14 cellular contexts compared by ENCODE assay signal in genomic region chr10:22684707-22685106, GRCh38. TPM values are rescaled to one million over a fixed set of nuclear protein-coding genes. Genes with fewer than 3 reads are reported as not detected.
DNase-seq lines count a peak whose midpoint lies in the region; ATAC-seq and TF ChIP-seq lines count a peak whose summit lies in the region.
"Had no signal": no experiment of that assay in that cellular context is flagged by ENCODE, and none has a peak within 500 bp of the region (broad histone marks: within the 10 kb centered on the region; RNA-seq: fewer than 3 reads in every experiment).

No MANE protein-coding gene starts in this region.

- no peak overlapping the region; the same call in 1 of the 2 replicates for H3K4me3 ChIP-seq in OCI-LY3 (ENCODE audit: low read length)
- no peak overlapping the region for H3K4me3 ChIP-seq in breast epithelium
- H3K4me3 ChIP-seq in right lobe of liver, result no peak overlapping the region
- no peak overlapping the region for H3K4me3 ChIP-seq in sigmoid colon

- no peaks in the 10 kb centered on the region for H3K9me3 Mint-ChIP-seq in activated naive CD4-positive, alpha-beta T cell treated with anti-CD3 and anti-CD28 coated beads, Interleukin-2, amount 10 ng/mL, durations not matched to agents 7 days and 5 days
- H3K9me3 Mint-ChIP-seq in stimulated activated naive B cell treated with anti-CD40 and anti-IgM and Interleukin-4, amounts not matched to agents 10 μg/mL and 1 μg/mL and 100 μg/mL, for 72 hours, result no peaks in the 10 kb centered on the region

- H3K4me2 ChIP-seq in OCI-LY3 (ENCODE audit: low read length), result peak overlapping the region; percentile 99

- peaks cover 84% of the 10 kb centered on the region for H3K4me1 Mint-ChIP-seq in activated naive CD4-positive, alpha-beta T cell treated with anti-CD3 and anti-CD28 coated beads, Interleukin-2, amount 10 ng/mL, durations not matched to agents 7 days and 5 days
- peaks cover 35 to 63% of the 10 kb centered on the region in 2 donors for H3K4me1 Mint-ChIP-seq in stimulated activated naive B cell treated with anti-CD40 and anti-IgM and Interleukin-4, amounts not matched to agents 10 μg/mL and 1 μg/mL and 100 μg/mL, for 72 hours

- H3K4me1 ChIP-seq in OCI-LY3 (ENCODE audit: low read length), result peaks cover 36% of the 10 kb centered on the region
- H3K4me1 ChIP-seq in breast epithelium, result no peaks in the 10 kb centered on the region
- H3K4me1 ChIP-seq in right lobe of liver, result peaks cover 0 to 32% (median 10%) of the 10 kb centered on the region in 4 donors
- H3K4me1 ChIP-seq in sigmoid colon, result peaks cover 0 to 38% (median 33%) of the 10 kb centered on the region in 4 donors

- no peaks in the 10 kb centered on the region for H3K27me3 Mint-ChIP-seq in activated naive CD4-positive, alpha-beta T cell treated with anti-CD3 and anti-CD28 coated beads, Interleukin-2, amount 10 ng/mL, durations not matched to agents 7 days and 5 days
- no peaks in the 10 kb centered on the region for H3K27me3 Mint-ChIP-seq in stimulated activated naive B cell treated with anti-CD40 and anti-IgM and Interleukin-4, amounts not matched to agents 10 μg/mL and 1 μg/mL and 100 μg/mL, for 72 hours

- H3K27ac Mint-ChIP-seq in activated naive CD4-positive, alpha-beta T cell treated with anti-CD3 and anti-CD28 coated beads, Interleukin-2, amount 10 ng/mL, durations not matched to agents 7 days and 5 days, result peak overlapping the region; percentile 100
- H3K27ac Mint-ChIP-seq in stimulated activated naive B cell treated with anti-CD40 and anti-IgM and Interleukin-4, amounts not matched to agents 10 μg/mL and 1 μg/mL and 100 μg/mL, for 72 hours, result peak overlapping the region; percentile 83

- no peaks in the 10 kb centered on the region for H3K36me3 ChIP-seq in OCI-LY3 (replicated peaks; ENCODE audit: low read depth, low read length)
- H3K36me3 ChIP-seq in breast epithelium, result no peaks in the 10 kb centered on the region
- H3K36me3 ChIP-seq in right lobe of liver, result no peaks in the 10 kb centered on the region
- H3K36me3 ChIP-seq in sigmoid colon, result no peaks in the 10 kb centered on the region

- CTCF ChIA-PET in activated naive CD4-positive, alpha-beta T cell treated with anti-CD3 and anti-CD28 coated beads, Interleukin-2, amount 10 ng/mL, durations not matched to agents 7 days and 5 days (lab: Charles Lee), result interaction anchor here (0.6 kb wide), 1 partner anchor 29 kb away, joined by 3 read pairs; no protein-coding TSS in a partner anchor

- no peak for ATAC-seq in stimulated activated naive B cell treated with anti-CD40 and anti-IgM and Interleukin-4, amounts not matched to agents 10 μg/mL and 1 μg/mL and 100 μg/mL, for 72 hours (replicated peaks)
- ATAC-seq in right lobe of liver, result no peak

- no peak for TF ChIP-seq CTCF in OCI-LY3 (IDR thresholded peaks at IDR 0.05; ENCODE audit: low read depth, low read length)
- TF ChIP-seq CTCF in breast epithelium (IDR thresholded peaks at IDR 0.05), result no peak
- no peak for TF ChIP-seq CTCF in right lobe of liver (IDR thresholded peaks at IDR 0.05)
- TF ChIP-seq CTCF in sigmoid colon (IDR thresholded peaks at IDR 0.05), result no peak

- 90% methylated on average over 3 of the region's 5 CpGs for WGBS in right lobe of liver (ENCODE audit: insufficient coverage, low coverage, low lambda C conversion rate, missing lambda C conversion rate)
- WGBS in sigmoid colon, 2 donors, result 82 to 86% methylated on average over 5 of the region's 5 CpGs

- peaks cover 92% of the 10 kb centered on the region for H3K79me2 ChIP-seq in OCI-LY3 (ENCODE audit: low read length)

- TF ChIP-seq POLR2A in breast epithelium (IDR thresholded peaks at IDR 0.05) (no peak), right lobe of liver (IDR thresholded peaks at IDR 0.05) (no peak), sigmoid colon (IDR thresholded peaks at IDR 0.05) (no peak)

- no peaks in the 10 kb centered on the region for H3K27me3 ChIP-seq in OCI-LY3 (ENCODE audit: low read depth, low read length)
- no peaks in the 10 kb centered on the region for H3K27me3 ChIP-seq in breast epithelium
- no peaks in the 10 kb centered on the region for H3K27me3 ChIP-seq in right lobe of liver
- no peaks in the 10 kb centered on the region for H3K27me3 ChIP-seq in sigmoid colon

- peak overlapping the region; percentile 93; the same call in 1 of the 2 replicates for H3K27ac ChIP-seq in OCI-LY3 (ENCODE audit: low read length)
- H3K27ac ChIP-seq in breast epithelium, result peak overlapping the region; percentile 2 to 66
- H3K27ac ChIP-seq in right lobe of liver, result no peak overlapping the region
- no peak overlapping the region for H3K27ac ChIP-seq in sigmoid colon

- intact Hi-C loops in breast epithelium (cut with DNase I; ENCODE audit: low total_unique reads) (no loop called here), right lobe of liver (cut with DNase I) (no loop called here), sigmoid colon (cut with DNase I) (no loop called here)

- H3K9me3 ChIP-seq in OCI-LY3 (ENCODE audit: insufficient read depth, low read length) (no peaks in the 10 kb centered on the region), breast epithelium (no peaks in the 10 kb centered on the region), right lobe of liver (no peaks in the 10 kb centered on the region), sigmoid colon (no peaks in the 10 kb centered on the region)

- no peak overlapping the region for H3K9ac ChIP-seq in OCI-LY3 (ENCODE audit: low read length)

- TF ChIP-seq EP300 in sigmoid colon (IDR thresholded peaks at IDR 0.05), result no peak

- no peak overlapping the region for H2AFZ ChIP-seq in OCI-LY3 (ENCODE audit: low read depth, low read length)

- peaks cover 20% of the 10 kb centered on the region for H4K20me1 ChIP-seq in OCI-LY3 (ENCODE audit: insufficient read depth, low read length)

- H3K36me3 Mint-ChIP-seq in activated naive CD4-positive, alpha-beta T cell treated with anti-CD3 and anti-CD28 coated beads, Interleukin-2, amount 10 ng/mL, durations not matched to agents 7 days and 5 days, result peaks cover 19% of the 10 kb centered on the region
- H3K36me3 Mint-ChIP-seq in stimulated activated naive B cell treated with anti-CD40 and anti-IgM and Interleukin-4, amounts not matched to agents 10 μg/mL and 1 μg/mL and 100 μg/mL, for 72 hours, result peaks cover 6 to 7% of the 10 kb centered on the region in 2 donors

- H3K4me3 Mint-ChIP-seq in activated naive CD4-positive, alpha-beta T cell treated with anti-CD3 and anti-CD28 coated beads, Interleukin-2, amount 10 ng/mL, durations not matched to agents 7 days and 5 days, result peak overlapping the region; percentile 62
- H3K4me3 Mint-ChIP-seq in stimulated activated naive B cell treated with anti-CD40 and anti-IgM and Interleukin-4, amounts not matched to agents 10 μg/mL and 1 μg/mL and 100 μg/mL, for 72 hours, result no peak overlapping the region

- DNase-seq in activated naive CD4-positive, alpha-beta T cell treated with anti-CD3 and anti-CD28 coated beads, Interleukin-2, amount 10 ng/mL, durations not matched to agents 7 days and 5 days, result no peak
- DNase-seq in activated naive CD4-positive, alpha-beta T cell treated with Interleukin-2 at 50 U/mL for 16 hours, result no peak
- no peak for DNase-seq in breast epithelium (ENCODE audit: low spot score in 2 of 2)
- no peak for DNase-seq in stimulated activated naive B cell treated with anti-CD40 and anti-IgM and Interleukin-4, amounts not matched to agents 10 μg/mL and 1 μg/mL and 100 μg/mL, for 72 hours
- DNase-seq in right lobe of liver, result no peak
- DNase-seq in NCI-H1048 (lab: John Stamatoyannopoulos, UW), result no peak
- no peak for DNase-seq in sigmoid colon
- DNase-seq: activated CD4-positive, alpha-beta T cell treated with anti-CD3 and anti-CD28 coated beads for 48 hours; cortex of kidney; Karpas-422; NCI-H2029 treated with DMSO at 0.1 percent for 48 hours; posterior cingulate gyrus; stimulated activated naive CD4-positive, alpha-beta T cell had no signal

RNA-seq across cellular contexts. Expression of gene PIP4K2A, which starts 29.7 kb away (rescaled TPM):
- total RNA-seq in breast epithelium (10 to 100 TPM; 15.1 to 36.6 (median 33.1) TPM), right lobe of liver (10 to 100 TPM in 5 of 6 experiments, 1 to 10 TPM in 1; 8.1 to 27.6 (median 12.0) TPM), sigmoid colon (10 to 100 TPM; 16.6 to 23.2 (median 20.4) TPM)
- polyA plus RNA-seq in sigmoid colon, result 10 to 100 TPM in 1 of 3 donors, 1 to 10 TPM in 2; 7.2 to 17.8 (median 7.2) TPM

Comparison
In these comparisons a context has a peak if more than half of its experiments do, and no peak if none do; other contexts are left out.
1. H3K27ac ChIP-seq: peak in OCI-LY3 (single experiment) and breast epithelium (2 of 2); none in right lobe of liver (0 of 3) and sigmoid colon (0 of 4).